Comparison of ENCODE assay signal across 1 cellular context in genomic region chr10:122190151-122190550, GRCh38.
TF ChIP-seq lines count a peak whose summit lies in the region.

No MANE protein-coding gene starts in this region.

TF ChIP-seq in GM23338, 12 proteins besides CTCF, POLR2A, EP300 and RAD21 (continued from another document):
- TF ChIP-seq, protein P1, sequence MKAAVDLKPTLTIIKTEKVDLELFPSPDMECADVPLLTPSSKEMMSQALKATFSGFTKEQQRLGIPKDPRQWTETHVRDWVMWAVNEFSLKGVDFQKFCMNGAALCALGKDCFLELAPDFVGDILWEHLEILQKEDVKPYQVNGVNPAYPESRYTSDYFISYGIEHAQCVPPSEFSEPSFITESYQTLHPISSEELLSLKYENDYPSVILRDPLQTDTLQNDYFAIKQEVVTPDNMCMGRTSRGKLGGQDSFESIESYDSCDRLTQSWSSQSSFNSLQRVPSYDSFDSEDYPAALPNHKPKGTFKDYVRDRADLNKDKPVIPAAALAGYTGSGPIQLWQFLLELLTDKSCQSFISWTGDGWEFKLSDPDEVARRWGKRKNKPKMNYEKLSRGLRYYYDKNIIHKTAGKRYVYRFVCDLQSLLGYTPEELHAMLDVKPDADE (IDR thresholded peaks at IDR 0.05): no peak
- TF ChIP-seq ZNF114 (CRISPR knock-in tag; IDR thresholded peaks at IDR 0.05) (no peak), EZH2 (IDR thresholded peaks at IDR 0.05; ENCODE audit: low read depth, unreplicated experiment) (no peak), EZH2phosphoT487 (IDR thresholded peaks at IDR 0.05; ENCODE audit: unreplicated experiment) (no peak), CREB1 (CRISPR knock-in tag; IDR thresholded peaks at IDR 0.05; ENCODE audit: low read depth) (no peak), POLR2AphosphoS5 (IDR thresholded peaks at IDR 0.05; ENCODE audit: low read depth) (no peak), REST (IDR thresholded peaks at IDR 0.05; ENCODE audit: unreplicated experiment) (no peak)
- TF ChIP-seq, protein P2, sequence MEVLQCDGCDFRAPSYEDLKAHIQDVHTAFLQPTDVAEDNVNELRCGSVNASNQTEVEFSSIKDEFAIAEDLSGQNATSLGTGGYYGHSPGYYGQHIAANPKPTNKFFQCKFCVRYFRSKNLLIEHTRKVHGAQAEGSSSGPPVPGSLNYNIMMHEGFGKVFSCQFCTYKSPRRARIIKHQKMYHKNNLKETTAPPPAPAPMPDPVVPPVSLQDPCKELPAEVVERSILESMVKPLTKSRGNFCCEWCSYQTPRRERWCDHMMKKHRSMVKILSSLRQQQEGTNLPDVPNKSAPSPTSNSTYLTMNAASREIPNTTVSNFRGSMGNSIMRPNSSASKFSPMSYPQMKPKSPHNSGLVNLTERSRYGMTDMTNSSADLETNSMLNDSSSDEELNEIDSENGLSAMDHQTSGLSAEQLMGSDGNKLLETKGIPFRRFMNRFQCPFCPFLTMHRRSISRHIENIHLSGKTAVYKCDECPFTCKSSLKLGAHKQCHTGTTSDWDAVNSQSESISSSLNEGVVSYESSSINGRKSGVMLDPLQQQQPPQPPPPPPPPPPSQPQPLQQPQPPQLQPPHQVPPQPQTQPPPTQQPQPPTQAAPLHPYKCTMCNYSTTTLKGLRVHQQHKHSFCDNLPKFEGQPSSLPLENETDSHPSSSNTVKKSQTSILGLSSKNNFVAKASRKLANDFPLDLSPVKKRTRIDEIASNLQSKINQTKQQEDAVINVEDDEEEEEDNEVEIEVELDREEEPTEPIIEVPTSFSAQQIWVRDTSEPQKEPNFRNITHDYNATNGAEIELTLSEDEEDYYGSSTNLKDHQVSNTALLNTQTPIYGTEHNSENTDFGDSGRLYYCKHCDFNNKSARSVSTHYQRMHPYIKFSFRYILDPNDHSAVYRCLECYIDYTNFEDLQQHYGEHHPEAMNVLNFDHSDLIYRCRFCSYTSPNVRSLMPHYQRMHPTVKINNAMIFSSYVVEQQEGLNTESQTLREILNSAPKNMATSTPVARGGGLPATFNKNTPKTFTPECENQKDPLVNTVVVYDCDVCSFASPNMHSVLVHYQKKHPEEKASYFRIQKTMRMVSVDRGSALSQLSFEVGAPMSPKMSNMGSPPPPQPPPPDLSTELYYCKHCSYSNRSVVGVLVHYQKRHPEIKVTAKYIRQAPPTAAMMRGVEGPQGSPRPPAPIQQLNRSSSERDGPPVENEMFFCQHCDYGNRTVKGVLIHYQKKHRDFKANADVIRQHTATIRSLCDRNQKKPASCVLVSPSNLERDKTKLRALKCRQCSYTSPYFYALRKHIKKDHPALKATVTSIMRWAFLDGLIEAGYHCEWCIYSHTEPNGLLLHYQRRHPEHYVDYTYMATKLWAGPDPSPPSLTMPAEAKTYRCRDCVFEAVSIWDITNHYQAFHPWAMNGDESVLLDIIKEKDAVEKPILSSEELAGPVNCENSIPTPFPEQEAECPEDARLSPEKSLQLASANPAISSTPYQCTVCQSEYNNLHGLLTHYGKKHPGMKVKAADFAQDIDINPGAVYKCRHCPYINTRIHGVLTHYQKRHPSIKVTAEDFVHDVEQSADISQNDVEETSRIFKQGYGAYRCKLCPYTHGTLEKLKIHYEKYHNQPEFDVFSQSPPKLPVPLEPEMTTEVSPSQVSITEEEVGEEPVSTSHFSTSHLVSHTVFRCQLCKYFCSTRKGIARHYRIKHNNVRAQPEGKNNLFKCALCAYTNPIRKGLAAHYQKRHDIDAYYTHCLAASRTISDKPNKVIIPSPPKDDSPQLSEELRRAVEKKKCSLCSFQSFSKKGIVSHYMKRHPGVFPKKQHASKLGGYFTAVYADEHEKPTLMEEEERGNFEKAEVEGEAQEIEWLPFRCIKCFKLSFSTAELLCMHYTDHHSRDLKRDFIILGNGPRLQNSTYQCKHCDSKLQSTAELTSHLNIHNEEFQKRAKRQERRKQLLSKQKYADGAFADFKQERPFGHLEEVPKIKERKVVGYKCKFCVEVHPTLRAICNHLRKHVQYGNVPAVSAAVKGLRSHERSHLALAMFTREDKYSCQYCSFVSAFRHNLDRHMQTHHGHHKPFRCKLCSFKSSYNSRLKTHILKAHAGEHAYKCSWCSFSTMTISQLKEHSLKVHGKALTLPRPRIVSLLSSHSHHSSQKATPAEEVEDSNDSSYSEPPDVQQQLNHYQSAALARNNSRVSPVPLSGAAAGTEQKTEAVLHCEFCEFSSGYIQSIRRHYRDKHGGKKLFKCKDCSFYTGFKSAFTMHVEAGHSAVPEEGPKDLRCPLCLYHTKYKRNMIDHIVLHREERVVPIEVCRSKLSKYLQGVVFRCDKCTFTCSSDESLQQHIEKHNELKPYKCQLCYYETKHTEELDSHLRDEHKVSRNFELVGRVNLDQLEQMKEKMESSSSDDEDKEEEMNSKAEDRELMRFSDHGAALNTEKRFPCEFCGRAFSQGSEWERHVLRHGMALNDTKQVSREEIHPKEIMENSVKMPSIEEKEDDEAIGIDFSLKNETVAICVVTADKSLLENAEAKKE (CRISPR knock-in tag; IDR thresholded peaks at IDR 0.05): no peak
